8 cellular contexts compared by ENCODE assay signal in genomic region chr7:25216837-25217236, GRCh38. TPM values are rescaled to one million over a fixed set of nuclear protein-coding genes. Genes with fewer than 3 reads are reported as not detected.
DNase-seq lines count a peak whose midpoint lies in the region; ATAC-seq, FAIRE-seq and TF ChIP-seq lines count a peak whose summit lies in the region.

No MANE protein-coding gene starts in this region.

- ATAC-seq in lower lobe of right lung (no peak), GM18502 (IDR thresholded peaks at IDR 0.05; ENCODE audit: poor library complexity, unreplicated experiment) (no peak)

- DNase-seq in BJ (ENCODE audit: low read depth) (peak; percentile 2), H54 (ENCODE audit: insufficient read length, low spot score) (no peak), NCI-H345 treated with DMSO at 0.1 percent for 48 hours (lab: John Stamatoyannopoulos, UW; ENCODE audit: unreplicated experiment) (peak; percentile 39), breast epithelium (ENCODE audit: low spot score in 2 of 2) (no peak), lower lobe of right lung (no peak), HuH-7.5 (ENCODE audit: low spot score) (no peak)
- no peak for DNase-seq in stimulated activated CD4-positive, alpha-beta T cell treated with anti-CD3 and anti-CD28 coated beads, Interleukin-1b, Interleukin-23, amount 100 ng/mL, for 48 hours

- H3K9me3 ChIP-seq in breast epithelium (no peaks in the 10 kb centered on the region), lower lobe of right lung (no peaks in the 10 kb centered on the region)

- H3K36me3 ChIP-seq in BJ (ENCODE audit: control insufficient read depth, insufficient read depth, low read length): no peaks in the 10 kb centered on the region
- no peaks in the 10 kb centered on the region for H3K36me3 ChIP-seq in breast epithelium
- no peaks in the 10 kb centered on the region for H3K36me3 ChIP-seq in lower lobe of right lung

- TF ChIP-seq POLR2A in H54 (IDR thresholded peaks at IDR 0.05; ENCODE audit: low read depth, low read length) (no peak), breast epithelium (IDR thresholded peaks at IDR 0.05) (no peak)

- peak; percentile 81 for FAIRE-seq in H54 (lab: Jason Lieb, UNC)

- POLR2A ChIA-PET in BJ (lab: Charles Lee): no interaction called here

- H3K4me3 ChIP-seq in BJ (ENCODE audit: low read depth, low read length) (no peak overlapping the region), breast epithelium (no peak overlapping the region), lower lobe of right lung (no peak overlapping the region)

- CTCF ChIA-PET in BJ (lab: Yijun Ruan, JAX): interaction anchor here (0.6 to 1.4 kb wide), 11 partner anchors 9 to 1328 kb away, joined by 3 to 13 read pairs (median 4); partner anchors contain the start of gene NPVF

- no peaks in the 10 kb centered on the region; the same call in 1 of the 2 replicates for H3K27me3 ChIP-seq in BJ (ENCODE audit: control insufficient read depth, insufficient read depth, low read length)
- no peaks in the 10 kb centered on the region for H3K27me3 ChIP-seq in breast epithelium
- no peaks in the 10 kb centered on the region for H3K27me3 ChIP-seq in lower lobe of right lung (ENCODE audit: low read depth)

- H3K27ac ChIP-seq in breast epithelium (no peak overlapping the region), lower lobe of right lung (no peak overlapping the region)

- TF ChIP-seq CTCF in BJ (IDR thresholded peaks at IDR 0.05; ENCODE audit: insufficient read depth, low read depth, low read length): peak; percentile 69
- peak; percentile 31 to 59 (median 53) for TF ChIP-seq CTCF in breast epithelium (IDR thresholded peaks at IDR 0.05)
- peak; percentile 77 for TF ChIP-seq CTCF in lower lobe of right lung (IDR thresholded peaks at IDR 0.05)

- H3K4me1 ChIP-seq in breast epithelium: no peaks in the 10 kb centered on the region
- no peaks in the 10 kb centered on the region for H3K4me1 ChIP-seq in lower lobe of right lung

- intact Hi-C loops in breast epithelium (cut with DNase I; ENCODE audit: low total_unique reads) (no loop called here), lower lobe of right lung (cut with DNase I) (no loop called here)

RNA-seq across cellular contexts. Expression of gene NPVF, which starts 11.4 kb away (rescaled TPM):
- polyA plus RNA-seq in BJ (2011; rRNA removed): not detected in 2 replicates
- polyA minus RNA-seq in BJ (2011; rRNA and poly(A)+ RNA removed): not detected in 2 replicates
- not detected for total RNA-seq in breast epithelium
- not detected for total RNA-seq in lower lobe of right lung

Comparison
In these comparisons a context has a peak if more than half of its experiments do, and no peak if none do; other contexts are left out.
1. DNase-seq: peak in BJ (single experiment) and NCI-H345 treated with DMSO at 0.1 percent for 48 hours (single experiment); none in H54 (single experiment), breast epithelium (0 of 2), lower lobe of right lung (single experiment), HuH-7.5 (single experiment) and stimulated activated CD4-positive, alpha-beta T cell treated with anti-CD3 and anti-CD28 coated beads, Interleukin-1b, Interleukin-23, amount 100 ng/mL, for 48 hours (single experiment).
2. Peak in every context shown above with its lines, with median percentiles within 50 percentile points of each other: CTCF ChIP-seq.